In the genomic region with DNA sequence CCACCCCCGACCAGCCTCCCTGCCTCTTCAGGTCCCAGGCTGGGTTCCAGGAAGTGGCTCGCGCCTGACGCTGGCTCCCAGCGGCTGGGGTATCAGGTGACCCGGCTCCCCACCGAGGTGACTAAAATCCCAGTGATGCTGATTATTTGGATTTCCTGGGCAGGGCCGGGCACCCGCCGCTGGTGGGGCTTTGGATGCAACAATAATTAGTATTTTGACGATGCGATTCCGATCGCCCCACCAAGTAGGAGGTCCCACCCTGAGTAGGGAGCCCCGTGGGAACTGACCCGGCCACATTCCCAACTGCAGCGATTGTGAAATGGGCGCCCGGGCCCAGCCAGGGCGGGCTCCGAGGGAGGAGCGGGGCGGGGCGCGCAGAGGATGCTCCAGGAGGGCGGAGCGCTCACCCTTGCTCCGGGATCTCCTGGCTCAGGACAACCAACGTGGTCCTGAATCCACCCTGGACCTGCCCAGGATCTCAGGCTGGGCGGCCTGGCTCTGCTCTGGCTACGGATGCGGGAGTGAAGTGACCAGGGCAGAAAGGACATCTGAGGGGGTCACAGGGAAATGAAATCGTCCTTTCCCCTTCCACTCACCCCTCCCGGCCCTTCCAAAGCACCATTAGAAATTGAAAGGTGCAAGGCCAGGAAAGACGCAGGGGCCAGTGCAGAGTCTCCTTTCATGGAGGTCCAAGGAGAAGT, we compare ENCODE assay signal across 9 cellular contexts. TPM values are rescaled to one million over a fixed set of nuclear protein-coding genes. Genes with fewer than 3 reads are reported as not detected.
A peak's percentile ranks its signal among the peaks of the same experiment; 100 is the strongest.
DNase-seq lines count a peak whose midpoint lies in the region; ATAC-seq and TF ChIP-seq lines count a peak whose summit lies in the region.
"Had no signal": no experiment of that assay in that cellular context is flagged by ENCODE, and none has a peak within 500 bp of the region (broad histone marks: within the 10 kb centered on the region; RNA-seq: fewer than 3 reads in every experiment).

No MANE protein-coding gene starts in this region.

- H3K27ac ChIP-seq in MM.1S (ENCODE audit: low read length) (no peak overlapping the region), lower lobe of right lung (peak overlapping the region; percentile 58)
- H3K27ac ChIP-seq: KMS-11 had no signal

- CTCF ChIA-PET in Calu3 (lab: Charles Lee) = no interaction called here

- intact Hi-C loops in Calu3 (cut with micrococcal nuclease; ENCODE audit: unreplicated experiment) = no loop called here
- intact Hi-C loops in lower lobe of right lung (cut with DNase I) = no loop called here

- BruUV-seq in Calu3 (replicated peaks; lab: Mats Ljungman, UMichigan) = no TSS peak

- H3K9me3 Mint-ChIP-seq in Calu3 (ENCODE audit: low read depth, unreplicated experiment) = no peaks in the 10 kb centered on the region
- no peaks in the 10 kb centered on the region for H3K9me3 Mint-ChIP-seq in stimulated activated memory B cell treated with anti-CD40 and anti-IgM and Interleukin-4, amounts not matched to agents 10 μg/mL and 1 μg/mL and 100 μg/mL, for 72 hours

- H3K36me3 Mint-ChIP-seq in Calu3 (ENCODE audit: insufficient read depth, unreplicated experiment) = peaks cover 30% of the 10 kb centered on the region
- H3K36me3 Mint-ChIP-seq in stimulated activated memory B cell treated with anti-CD40 and anti-IgM and Interleukin-4, amounts not matched to agents 10 μg/mL and 1 μg/mL and 100 μg/mL, for 72 hours = no peaks in the 10 kb centered on the region

- DNase-seq in Calu3 = peak; percentile 73
- no peak for DNase-seq in MM.1S
- DNase-seq in dermis blood vessel endothelial cell = peak; percentile 52
- peak; percentile 77 for DNase-seq in lower lobe of right lung

- no peak overlapping the region for H3K4me3 ChIP-seq in MM.1S (ENCODE audit: low read length)
- H3K4me3 ChIP-seq in lower lobe of right lung = peak overlapping the region; percentile 38

- H4K20me1 ChIP-seq in MM.1S (ENCODE audit: insufficient read depth, low read length) = no peaks in the 10 kb centered on the region

- H3K27ac Mint-ChIP-seq in Calu3 (ENCODE audit: unreplicated experiment) = peak overlapping the region; percentile 42
- H3K27ac Mint-ChIP-seq in stimulated activated memory B cell treated with anti-CD40 and anti-IgM and Interleukin-4, amounts not matched to agents 10 μg/mL and 1 μg/mL and 100 μg/mL, for 72 hours = no peak overlapping the region

- no peak for TF ChIP-seq CTCF in Calu3 (IDR thresholded peaks at IDR 0.05; ENCODE audit: unreplicated experiment)
- no peak for TF ChIP-seq CTCF in MM.1S (IDR thresholded peaks at IDR 0.05; ENCODE audit: low read length)
- TF ChIP-seq CTCF in lower lobe of right lung (IDR thresholded peaks at IDR 0.05) = no peak

- H3K9ac ChIP-seq in MM.1S (ENCODE audit: low read length) = no peak overlapping the region
- H3K9ac ChIP-seq: KMS-11 had no signal

- H3K27me3 Mint-ChIP-seq in Calu3 (ENCODE audit: unreplicated experiment) = no peaks in the 10 kb centered on the region
- peaks cover 10% of the 10 kb centered on the region for H3K27me3 Mint-ChIP-seq in stimulated activated memory B cell treated with anti-CD40 and anti-IgM and Interleukin-4, amounts not matched to agents 10 μg/mL and 1 μg/mL and 100 μg/mL, for 72 hours

- H3K4me1 ChIP-seq in MM.1S (ENCODE audit: low read length) = peaks cover 41% of the 10 kb centered on the region
- H3K4me1 ChIP-seq in lower lobe of right lung = peaks cover 17% of the 10 kb centered on the region

- no peaks in the 10 kb centered on the region for H3K36me3 ChIP-seq in MM.1S (replicated peaks; ENCODE audit: insufficient read depth, low read length)
- no peaks in the 10 kb centered on the region for H3K36me3 ChIP-seq in lower lobe of right lung

- H3F3A ChIP-seq in MM.1S (ENCODE audit: insufficient read depth, low read length) = peaks cover 41% of the 10 kb centered on the region

- no peaks in the 10 kb centered on the region for H3K9me3 ChIP-seq in MM.1S (replicated peaks; ENCODE audit: insufficient read depth, low read length)
- H3K9me3 ChIP-seq in lower lobe of right lung = no peaks in the 10 kb centered on the region

- H3K4me2 ChIP-seq in MM.1S (ENCODE audit: low read depth, low read length) = peak overlapping the region; percentile 29

- H3K4me3 Mint-ChIP-seq in Calu3 (ENCODE audit: low read depth, unreplicated experiment) = peak overlapping the region; percentile 39
- no peak overlapping the region for H3K4me3 Mint-ChIP-seq in stimulated activated memory B cell treated with anti-CD40 and anti-IgM and Interleukin-4, amounts not matched to agents 10 μg/mL and 1 μg/mL and 100 μg/mL, for 72 hours

- H3K27me3 ChIP-seq in MM.1S (replicated peaks; ENCODE audit: insufficient read depth, low read length) = no peaks in the 10 kb centered on the region
- H3K27me3 ChIP-seq in lower lobe of right lung (ENCODE audit: low read depth) = no peaks in the 10 kb centered on the region

- H3K4me1 Mint-ChIP-seq in Calu3 (ENCODE audit: low read depth, unreplicated experiment) = peaks cover 27% of the 10 kb centered on the region
- peaks cover 52% of the 10 kb centered on the region for H3K4me1 Mint-ChIP-seq in stimulated activated memory B cell treated with anti-CD40 and anti-IgM and Interleukin-4, amounts not matched to agents 10 μg/mL and 1 μg/mL and 100 μg/mL, for 72 hours

- no peaks in the 10 kb centered on the region for H3K9me2 ChIP-seq in MM.1S (replicated peaks; ENCODE audit: insufficient read depth, low read length)

- ATAC-seq in lower lobe of right lung (peak; percentile 91 to 94), GM18498 (IDR thresholded peaks at IDR 0.05; ENCODE audit: unreplicated experiment) (no peak), HG03135 (IDR thresholded peaks at IDR 0.05; ENCODE audit: unreplicated experiment) (no peak), HG02571 (IDR thresholded peaks at IDR 0.05; ENCODE audit: unreplicated experiment) (no peak)
- ATAC-seq in stimulated activated memory B cell treated with anti-CD40 and anti-IgM and Interleukin-4, amounts not matched to agents 10 μg/mL and 1 μg/mL and 100 μg/mL, for 72 hours = no peak

- H2AFZ ChIP-seq in MM.1S (ENCODE audit: low read length) = no peak overlapping the region

- H3K79me2 ChIP-seq in MM.1S (ENCODE audit: low read length) = peaks cover 13% of the 10 kb centered on the region

RNA-seq across cellular contexts. Expression of gene DUSP5, which starts 32.6 kb away (rescaled TPM):
- total RNA-seq in Calu3 (2022) (34.0 and 55.8 TPM in 2 replicates), dermis blood vessel endothelial cell (20.9 and 31.3 TPM in 2 replicates), lower lobe of right lung (8.9 TPM)

RNA-seq across cellular contexts. Expression of gene SMC3, which starts 37.2 kb away (rescaled TPM):
- total RNA-seq in Calu3 (2022) (26.3 and 31.3 TPM in 2 replicates), dermis blood vessel endothelial cell (29.6 and 47.3 TPM in 2 replicates), lower lobe of right lung (33.2 TPM)

Comparison
In these comparisons a context has a peak if more than half of its experiments do, and no peak if none do; other contexts are left out.
1. ATAC-seq: peak in lower lobe of right lung (2 of 2); none in GM18498 (single experiment), HG03135 (single experiment), stimulated activated memory B cell treated with anti-CD40 and anti-IgM and Interleukin-4, amounts not matched to agents 10 μg/mL and 1 μg/mL and 100 μg/mL, for 72 hours (single experiment) and HG02571 (single experiment).